10 cellular contexts compared by ENCODE assay signal in genomic region chr12:30691122-30691879, GRCh38. TPM values are rescaled to one million over a fixed set of nuclear protein-coding genes. Genes with fewer than 3 reads are reported as not detected.
DNase-seq lines count a peak whose midpoint lies in the region; ATAC-seq and TF ChIP-seq lines count a peak whose summit lies in the region.
"Had no signal": no experiment of that assay in that cellular context is flagged by ENCODE, and none has a peak within 500 bp of the region (broad histone marks: within the 10 kb centered on the region; RNA-seq: fewer than 3 reads in every experiment).

No MANE protein-coding gene starts in this region.

- peaks cover 7% of the 10 kb centered on the region for H3K36me3 ChIP-seq in WERI-Rb-1

- DNase-seq in AG04450 (ENCODE audit: low read depth, low spot score) = no peak
- peak; percentile 71 for DNase-seq in HS-27A (ENCODE audit: low read depth)
- no peak for DNase-seq in WERI-Rb-1
- DNase-seq in hepatic stellate cell (ENCODE audit: low spot score) = peak; percentile 73
- no peak for DNase-seq in NCI-H748 treated with DMSO at 0.1 percent for 48 hours (lab: John Stamatoyannopoulos, UW)
- no peak for DNase-seq in GM13977 (ENCODE audit: low spot score)
- DNase-seq: activated CD4-positive, alpha-beta T cell treated with anti-CD3 and anti-CD28 coated beads for 36 hours; DMS153 had no signal

- H3K9me3 ChIP-seq in AG04450 (ENCODE audit: control insufficient read depth, insufficient read depth, low read length) (peaks cover 2% of the 10 kb centered on the region; the same call in 1 of the 2 replicates), WERI-Rb-1 (ENCODE audit: severe bottlenecking) (no peaks in the 10 kb centered on the region)

- H3K4me3 ChIP-seq in AG04450 (ENCODE audit: low read depth, low read length) (no peak overlapping the region), WERI-Rb-1 (ENCODE audit: low read depth, low read length) (no peak overlapping the region)

- H3K27me3 ChIP-seq in AG04450 (ENCODE audit: control insufficient read depth, insufficient read depth, low read length) (no peaks in the 10 kb centered on the region), WERI-Rb-1 (ENCODE audit: insufficient read depth, low read depth, severe bottlenecking) (no peaks in the 10 kb centered on the region)

- peak overlapping the region; percentile 33 for H3K27ac ChIP-seq in AG04450 (ENCODE audit: low read depth, low read length)
- no peak overlapping the region for H3K27ac ChIP-seq in WERI-Rb-1

- POLR2A ChIA-PET in AG04450 (lab: Yijun Ruan, JAX) = interaction anchor here (0.6 to 0.7 kb wide), 2 partner anchors 72 to 80 kb away, joined by 3 to 10 read pairs; no protein-coding TSS in a partner anchor

- in situ Hi-C loops in GM13977 (cut with MboI; ENCODE audit: low pct_unique_long_range_greater_than_20kb, low sequenced_read_pairs, unreplicated experiment) = no loop called here

- CTCF ChIA-PET in AG04450 (lab: Charles Lee) = interaction anchor here (0.6 to 1.4 kb wide), 5 partner anchors 9 to 221 kb away, joined by 3 to 5 read pairs (median 3); no protein-coding TSS in a partner anchor

- no peak for ATAC-seq in HG03520 (IDR thresholded peaks at IDR 0.05; ENCODE audit: unreplicated experiment)
- no peak for ATAC-seq in HG03378 (IDR thresholded peaks at IDR 0.05; ENCODE audit: unreplicated experiment)
- ATAC-seq: activated CD4-positive, alpha-beta T cell treated with anti-CD3 and anti-CD28 coated beads for 36 hours had no signal

- no peak for TF ChIP-seq CTCF in AG04450 (IDR thresholded peaks at IDR 0.05; ENCODE audit: low read depth, low read length)
- TF ChIP-seq CTCF in WERI-Rb-1 (IDR thresholded peaks at IDR 0.05; ENCODE audit: low read depth, low read length) = 0 out of 2 replicates have a peak, but pooled peaks have one; percentile 0
- no peak for TF ChIP-seq CTCF in GM13977 (IDR thresholded peaks at IDR 0.05; ENCODE audit: extremely low read depth, insufficient read depth, missing control alignments)

RNA-seq across cellular contexts. Expression of gene IPO8, which starts 4.4 kb away (rescaled TPM):
- polyA plus RNA-seq in AG04450 (2011; rRNA removed) = 19.6 and 21.2 TPM in 2 replicates
- polyA minus RNA-seq in AG04450 (2011; rRNA and poly(A)+ RNA removed) = 40.3 and 59.7 TPM in 2 replicates

Comparison
In these comparisons a context has a peak if more than half of its experiments do, and no peak if none do; other contexts are left out.
1. DNase-seq: peak in HS-27A (single experiment) and hepatic stellate cell (single experiment); none in AG04450 (single experiment), WERI-Rb-1 (single experiment), NCI-H748 treated with DMSO at 0.1 percent for 48 hours (single experiment) and GM13977 (single experiment).